ENCODE assay signal across 12 cellular contexts in the genomic region with DNA sequence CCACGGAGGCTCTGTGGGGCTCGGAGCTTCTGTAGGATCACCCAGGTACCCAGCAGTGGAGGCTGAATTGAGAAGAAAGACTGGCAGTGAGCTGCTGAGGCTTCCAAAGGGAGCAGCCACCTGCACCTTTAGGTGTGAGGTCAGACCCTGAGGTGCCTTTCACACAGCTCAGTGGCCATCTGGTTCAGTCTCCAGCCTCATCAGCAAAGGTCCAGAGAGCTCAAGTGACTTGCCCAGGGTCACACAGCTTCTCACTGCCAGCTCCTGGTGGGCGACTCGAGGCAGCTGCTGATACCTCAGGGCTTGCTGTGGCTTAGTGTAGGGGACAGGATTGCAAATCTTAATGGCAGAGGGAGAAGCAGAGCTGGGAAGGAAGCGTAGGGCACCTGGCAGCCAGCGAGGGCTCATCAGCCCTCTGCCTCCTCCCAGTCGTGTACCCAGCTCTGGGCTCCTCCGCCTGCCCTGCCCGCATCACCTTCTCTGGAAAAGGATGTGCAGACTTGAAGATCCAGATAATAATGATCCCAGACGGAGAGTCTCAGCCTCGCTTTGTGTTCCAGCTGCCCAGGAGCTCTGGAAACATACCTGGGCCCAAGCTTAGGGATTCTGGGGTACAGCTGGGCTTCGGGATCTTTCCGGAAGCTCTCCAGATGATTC.
A peak's percentile ranks its signal among the peaks of the same experiment; 100 is the strongest.
DNase-seq lines count a peak whose midpoint lies in the region; ATAC-seq and TF ChIP-seq lines count a peak whose summit lies in the region.
"Had no signal": no experiment of that assay in that cellular context is flagged by ENCODE, and none has a peak within 500 bp of the region (broad histone marks: within the 10 kb centered on the region; RNA-seq: fewer than 3 reads in every experiment).

No MANE protein-coding gene starts in this region.

- H3K36me3 ChIP-seq in CD8-positive, alpha-beta memory T cell (ENCODE audit: insufficient read depth, low read length), result no peaks in the 10 kb centered on the region
- no peaks in the 10 kb centered on the region for H3K36me3 ChIP-seq in neuronal stem cell (replicated peaks in 1 of 2; ENCODE audit: control insufficient read depth in 2 of 2, insufficient read depth in 2 of 2, low read length in 2 of 2)
- H3K36me3 ChIP-seq: cardiac muscle cell had no signal

- intact Hi-C loops in dorsolateral prefrontal cortex (cut with DNase I), result no loop called here

- H2BK15ac ChIP-seq in neuronal stem cell (ENCODE audit: low read length), result no peak overlapping the region

- no peak for TF ChIP-seq CTCF in GM20000 (IDR thresholded peaks at IDR 0.05; ENCODE audit: extremely low read depth, missing control alignments)
- TF ChIP-seq CTCF in dorsolateral prefrontal cortex (IDR thresholded peaks at IDR 0.05 in 54 of 56, conservative IDR thresholded peaks at IDR 0.05 in 2 of 56; ENCODE audit: low read depth in 1 of 56, partially characterized antibody in 56 of 56), result no peak

- H2AK5ac ChIP-seq in neuronal stem cell (ENCODE audit: low read depth, low read length), result peak overlapping the region; percentile 1

- WGBS in neuronal stem cell (ENCODE audit: extremely low coverage in 2 of 2, insufficient read length in 2 of 2, insufficient replicate concordance in 1 of 2), 2 donors, result no CpG with 5 or more reads among the region's 13 CpGs

- no peaks in the 10 kb centered on the region for H3K9me3 Mint-ChIP-seq in CD8-positive, alpha-beta memory T cell
- H3K9me3 Mint-ChIP-seq: activated naive CD4-positive, alpha-beta T cell treated with anti-CD3 and anti-CD28 coated beads for 36 hours; stimulated activated memory B cell treated with anti-CD40 and anti-IgM and Interleukin-4, amounts not matched to agents 10 μg/mL and 1 μg/mL and 100 μg/mL, for 72 hours had no signal

- H3K4me1 Mint-ChIP-seq in CD8-positive, alpha-beta memory T cell, result peaks cover 26 to 44% (median 33%) of the 10 kb centered on the region in 3 donors
- H3K4me1 Mint-ChIP-seq in T-helper 17 cell, result peaks cover 14% of the 10 kb centered on the region

- H3K79me1 ChIP-seq in neuronal stem cell (ENCODE audit: low read depth, low read length), result no peaks in the 10 kb centered on the region

- H4K8ac ChIP-seq in neuronal stem cell (ENCODE audit: low read depth, low read length), result no peak overlapping the region

- H4K91ac ChIP-seq in neuronal stem cell (ENCODE audit: low read depth, low read length, poor library complexity), result no peak overlapping the region

- peak overlapping the region; percentile 46 for H3K18ac ChIP-seq in neuronal stem cell (ENCODE audit: low read length)

- H3K14ac ChIP-seq in neuronal stem cell (ENCODE audit: low read length), result peak overlapping the region; percentile 51

- peak; percentile 12 for ATAC-seq in HG02798 (IDR thresholded peaks at IDR 0.05; ENCODE audit: poor library complexity, unreplicated experiment)
- no peak for ATAC-seq in T-helper 17 cell
- ATAC-seq in HG02973 (IDR thresholded peaks at IDR 0.05; ENCODE audit: unreplicated experiment), result no peak

- no peaks in the 10 kb centered on the region for H3K27me3 ChIP-seq in CD8-positive, alpha-beta memory T cell (ENCODE audit: insufficient read depth, low read length, poor library complexity, severe bottlenecking)
- H3K27me3 ChIP-seq in neuronal stem cell (ENCODE audit: control insufficient read depth in 3 of 3, insufficient read depth in 3 of 3, low read depth in 1 of 3, low read length in 3 of 3), result peaks cover 0 to 14% (median 10%) of the 10 kb centered on the region in 3 experiments
- H3K27me3 ChIP-seq in dorsolateral prefrontal cortex, result no peaks in the 10 kb centered on the region
- H3K27me3 ChIP-seq: cardiac muscle cell had no signal

- peak overlapping the region in 6 of 8 donors; percentile 38 to 92 (median 70) for H3K27ac Mint-ChIP-seq in CD8-positive, alpha-beta memory T cell
- H3K27ac Mint-ChIP-seq in T-helper 17 cell, result peak overlapping the region; percentile 32
- H3K27ac Mint-ChIP-seq: activated naive CD4-positive, alpha-beta T cell treated with anti-CD3 and anti-CD28 coated beads for 36 hours; stimulated activated memory B cell treated with anti-CD40 and anti-IgM and Interleukin-4, amounts not matched to agents 10 μg/mL and 1 μg/mL and 100 μg/mL, for 72 hours had no signal

- no peak overlapping the region for H2BK12ac ChIP-seq in neuronal stem cell (ENCODE audit: low read length)

- DNase-seq in CD8-positive, alpha-beta memory T cell, result no peak
- no peak for DNase-seq in T-helper 17 cell
- DNase-seq in neuronal stem cell (ENCODE audit: low spot score), result no peak
- no peak for DNase-seq in GM20000 (ENCODE audit: low spot score)
- no peak for DNase-seq in dorsolateral prefrontal cortex
- no peak for DNase-seq in nucleus accumbens (lab: John Stamatoyannopoulos, UW)
- DNase-seq: NCI-H1417 treated with DMSO at 0.1 percent for 48 hours had no signal

- H3K9ac ChIP-seq in neuronal stem cell (ENCODE audit: low read depth, low read length, poor library complexity), result peak overlapping the region; percentile 57

- H3K4me3 ChIP-seq in CD8-positive, alpha-beta memory T cell (ENCODE audit: low read length), result peak overlapping the region; percentile 9
- H3K4me3 ChIP-seq in neuronal stem cell (ENCODE audit: low read length in 2 of 2) (no peak overlapping the region), dorsolateral prefrontal cortex (no peak overlapping the region)
- H3K4me3 ChIP-seq: cardiac muscle cell had no signal

- no peak overlapping the region for H3K4me2 ChIP-seq in neuronal stem cell (ENCODE audit: insufficient read depth, low read length, poor library complexity, severe bottlenecking)

- peaks cover 0 to 2% of the 10 kb centered on the region in 2 donors for H3K27me3 Mint-ChIP-seq in CD8-positive, alpha-beta memory T cell
- no peaks in the 10 kb centered on the region for H3K27me3 Mint-ChIP-seq in T-helper 17 cell

- H3K4me3 Mint-ChIP-seq in CD8-positive, alpha-beta memory T cell, result peak overlapping the region in 6 of 7 donors; percentile 23 to 79 (median 68)
- H3K4me3 Mint-ChIP-seq in T-helper 17 cell, result peak overlapping the region; percentile 56
- H3K4me3 Mint-ChIP-seq: activated naive CD4-positive, alpha-beta T cell treated with anti-CD3 and anti-CD28 coated beads for 36 hours; stimulated activated memory B cell treated with anti-CD40 and anti-IgM and Interleukin-4, amounts not matched to agents 10 μg/mL and 1 μg/mL and 100 μg/mL, for 72 hours had no signal

- H2AFZ ChIP-seq in neuronal stem cell (ENCODE audit: low read length), result no peak overlapping the region

- H3K4me1 ChIP-seq in CD8-positive, alpha-beta memory T cell (ENCODE audit: insufficient read depth, low read length), result peaks cover 42% of the 10 kb centered on the region
- H3K4me1 ChIP-seq in neuronal stem cell (ENCODE audit: control insufficient read depth in 2 of 2, insufficient read depth in 1 of 2, low read depth in 1 of 2, low read length in 2 of 2), result peaks cover 11 to 45% of the 10 kb centered on the region in 2 donors

- H2BK5ac ChIP-seq in neuronal stem cell (ENCODE audit: low read length), result no peak overlapping the region

- no peaks in the 10 kb centered on the region for H3K9me3 ChIP-seq in CD8-positive, alpha-beta memory T cell (ENCODE audit: low read length)
- no peaks in the 10 kb centered on the region for H3K9me3 ChIP-seq in T-helper 17 cell (ENCODE audit: control insufficient read depth, low read length, poor library complexity, severe bottlenecking)
- no peaks in the 10 kb centered on the region for H3K9me3 ChIP-seq in neuronal stem cell (replicated peaks in 1 of 2; ENCODE audit: control insufficient read depth in 2 of 2, insufficient read depth in 1 of 2, low read depth in 1 of 2, low read length in 2 of 2)

- H2BK120ac ChIP-seq in neuronal stem cell (ENCODE audit: low read depth, low read length), result no peak overlapping the region

- H3K23ac ChIP-seq in neuronal stem cell (ENCODE audit: low read depth, low read length, poor library complexity), result no peak overlapping the region

- no peak overlapping the region for H3K27ac ChIP-seq in CD8-positive, alpha-beta memory T cell (ENCODE audit: low read depth, low read length)
- H3K27ac ChIP-seq in neuronal stem cell (replicated peaks; ENCODE audit: low read length) (no peak overlapping the region), dorsolateral prefrontal cortex (peak overlapping the region in 3 of 59 donors; percentile 10 to 57 (median 28))

- POLR2A ChIA-PET in CD8-positive, alpha-beta memory T cell (lab: Charles Lee), result interaction anchor here (0.9 to 1.8 kb wide), 3 partner anchors 110 to 168 kb away, joined by 3 to 8 read pairs (median 3); no protein-coding TSS in a partner anchor

- CTCF ChIA-PET in CD8-positive, alpha-beta memory T cell (lab: Charles Lee), result interaction anchor here (0.8 to 4.9 kb wide), 12 partner anchors 8 to 169 kb away, joined by 3 to 32 read pairs (median 4); no protein-coding TSS in a partner anchor

- no peak overlapping the region for H3K4ac ChIP-seq in neuronal stem cell (ENCODE audit: low read length)

- no peaks in the 10 kb centered on the region for H3K36me3 Mint-ChIP-seq in CD8-positive, alpha-beta memory T cell
- H3K36me3 Mint-ChIP-seq in T-helper 17 cell (ENCODE audit: low read depth), result no peaks in the 10 kb centered on the region
- H3K36me3 Mint-ChIP-seq: stimulated activated memory B cell treated with anti-CD40 and anti-IgM and Interleukin-4, amounts not matched to agents 10 μg/mL and 1 μg/mL and 100 μg/mL, for 72 hours had no signal
